In the genomic region with DNA sequence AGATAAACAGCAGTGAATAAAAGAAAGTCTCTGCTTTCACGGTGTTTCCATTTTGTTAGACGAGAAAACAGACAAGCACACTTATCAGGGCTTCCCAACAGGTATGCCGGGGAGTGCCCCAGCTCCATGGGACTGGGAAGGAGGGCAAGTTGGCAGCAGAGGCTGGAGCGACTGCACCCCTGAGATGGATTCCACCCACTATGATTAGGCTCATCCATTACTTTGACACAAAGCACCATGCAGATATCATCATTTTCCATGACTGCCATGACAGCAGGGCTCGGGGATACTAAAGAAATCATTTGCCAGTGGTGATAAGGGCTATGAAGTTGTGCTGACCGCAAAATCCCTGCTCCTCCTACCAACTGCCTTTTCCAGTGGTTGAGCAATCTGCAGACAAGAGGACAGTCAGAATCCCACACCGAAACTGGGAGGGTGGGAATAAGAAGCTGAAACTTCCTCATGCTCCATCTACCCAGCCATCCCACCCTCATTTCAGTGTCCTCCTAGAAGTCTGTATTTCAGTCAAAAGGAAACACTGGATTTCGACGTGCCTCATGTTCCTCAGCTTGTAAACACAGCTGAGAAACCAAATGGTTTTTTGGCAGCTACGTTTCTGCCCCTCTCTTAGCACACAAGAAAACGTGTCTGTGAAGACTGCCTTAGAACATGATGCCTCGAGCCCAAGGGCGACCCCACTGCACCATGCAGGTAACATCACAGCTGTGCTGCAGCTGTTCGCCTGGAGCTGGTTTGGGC, we compare ENCODE assay signal across 12 cellular contexts. TPM values are rescaled to one million over a fixed set of nuclear protein-coding genes. Genes with fewer than 3 reads are reported as not detected.
A peak's percentile ranks its signal among the peaks of the same experiment; 100 is the strongest.
DNase-seq lines count a peak whose midpoint lies in the region; ATAC-seq, FAIRE-seq and TF ChIP-seq lines count a peak whose summit lies in the region.
"Had no signal": no experiment of that assay in that cellular context is flagged by ENCODE, and none has a peak within 500 bp of the region (broad histone marks: within the 10 kb centered on the region; RNA-seq: fewer than 3 reads in every experiment).

No MANE protein-coding gene starts in this region.

- H3K9me3 ChIP-seq in mammary epithelial cell (replicated peaks; ENCODE audit: insufficient read depth, low read length) (no peaks in the 10 kb centered on the region), HepG2 (ENCODE audit: low read length) (peaks cover 4% of the 10 kb centered on the region; the same call in 1 of the 2 replicates), subcutaneous abdominal adipose tissue (ENCODE audit: control insufficient read depth in 5 of 5, low read length in 5 of 5) (no peaks in the 10 kb centered on the region)

- peak in 1 of 2 experiments; percentile 82; a peak in 2 of 4 replicates for TF ChIP-seq EP300 in HepG2 (IDR thresholded peaks at IDR 0.05; ENCODE audit: low read depth in 2 of 2, low read length in 2 of 2)
- 0 out of 2 replicates have a peak, but pooled peaks have one; percentile 34 for TF ChIP-seq EP300 in HepG2 (CRISPR knock-in tag; IDR thresholded peaks at IDR 0.05; ENCODE audit: borderline replicate concordance)

- H3F3A ChIP-seq in GM23338 (replicated peaks; ENCODE audit: low read depth): 0 out of 2 replicates have a peak, but pooled peaks cover 4% of the 10 kb centered on the region

- H3K4me3 ChIP-seq in GM23338 (no peak overlapping the region), mammary epithelial cell (replicated peaks in 1 of 3; ENCODE audit: insufficient read depth in 1 of 3, low read depth in 2 of 3, low read length in 3 of 3) (peak overlapping the region in 1 of 3 experiments; percentile 7), HepG2 (replicated peaks in 1 of 3; ENCODE audit: insufficient read depth in 1 of 3, low read depth in 2 of 3, low read length in 3 of 3) (peak overlapping the region in 2 of 3 experiments; percentile 17 to 36; a peak in 3 of 6 replicates), subcutaneous abdominal adipose tissue (ENCODE audit: low read depth in 1 of 5, low read length in 5 of 5) (no peak overlapping the region)

- DNase-seq in GM23338 (ENCODE audit: low spot score): no peak
- peak; percentile 68 for DNase-seq in mammary epithelial cell
- peak; percentile 79 for DNase-seq in HepG2 (ENCODE audit: low spot score)
- no peak for DNase-seq in LoVo (ENCODE audit: low spot score)
- DNase-seq in NCI-H524 treated with DMSO at 0.1 percent for 48 hours (lab: John Stamatoyannopoulos, UW): no peak
- no peak for DNase-seq in activated naive CD8-positive, alpha-beta T cell treated with anti-CD3 and anti-CD28 coated beads, Interleukin-2, amount 50 U/mL, for 24 hours
- DNase-seq in NCI-H2196 (lab: John Stamatoyannopoulos, UW; ENCODE audit: unreplicated experiment): no peak
- DNase-seq: activated CD4-positive, CD25-positive, alpha-beta regulatory T cell; naive thymus-derived CD4-positive, alpha-beta T cell; stimulated activated naive CD4-positive, alpha-beta T cell treated with Interleukin-2 at 50 U/mL for 16 hours had no signal

- TF ChIP-seq RAD21 in HepG2 (CRISPR knock-in tag; IDR thresholded peaks at IDR 0.05): no peak

- peak overlapping the region; percentile 7; the same call in 1 of the 2 replicates for H3K27ac ChIP-seq in GM23338 (ENCODE audit: low read depth)
- peak overlapping the region; percentile 74 for H3K27ac ChIP-seq in mammary epithelial cell (ENCODE audit: insufficient read depth, low read depth, low read length)
- peak overlapping the region; percentile 59 for H3K27ac ChIP-seq in HepG2 (ENCODE audit: extremely low read length, insufficient read depth, low read length)
- peak overlapping the region; percentile 65 for H3K27ac ChIP-seq in subcutaneous abdominal adipose tissue (ENCODE audit: low read depth, low read length)

- no peaks in the 10 kb centered on the region; the same call in 1 of the 2 replicates for H3K36me3 ChIP-seq in GM23338 (ENCODE audit: insufficient read depth)
- peaks cover 2% of the 10 kb centered on the region for H3K36me3 ChIP-seq in mammary epithelial cell (ENCODE audit: insufficient read depth, low read length)
- H3K36me3 ChIP-seq in HepG2 (replicated peaks in 1 of 2; ENCODE audit: control insufficient read depth in 1 of 2, insufficient read depth in 2 of 2, low read length in 2 of 2): peaks cover 6 to 26% of the 10 kb centered on the region in 2 experiments
- no peaks in the 10 kb centered on the region for H3K36me3 ChIP-seq in subcutaneous abdominal adipose tissue (ENCODE audit: control insufficient read depth in 5 of 5, insufficient read depth in 5 of 5, low read length in 5 of 5)

- POLR2A ChIA-PET in HepG2 (lab: Yijun Ruan, JAX): interaction anchor here (1.1 to 2.6 kb wide), 4 partner anchors 14 to 38 kb away, joined by 4 to 14 read pairs (median 8); a partner anchor contains a TSS

- TF ChIP-seq POLR2A in HepG2 (IDR thresholded peaks at IDR 0.05; ENCODE audit: insufficient read depth in 1 of 2, low read depth in 2 of 2, low read length in 2 of 2): no peak

- H4K20me1 ChIP-seq in GM23338 (replicated peaks; ENCODE audit: insufficient read depth) (peaks cover 14% of the 10 kb centered on the region), mammary epithelial cell (ENCODE audit: insufficient read depth, low read length) (no peaks in the 10 kb centered on the region), HepG2 (ENCODE audit: insufficient read depth, low read length) (peaks cover 6% of the 10 kb centered on the region)

- H2AFZ ChIP-seq in GM23338: no peak overlapping the region
- peak overlapping the region; percentile 24 for H2AFZ ChIP-seq in mammary epithelial cell (ENCODE audit: low read depth, low read length)
- H2AFZ ChIP-seq in HepG2 (ENCODE audit: low read length): no peak overlapping the region

- H3K27me3 Mint-ChIP-seq in GM23338 (ENCODE audit: insufficient read depth, low read depth, poor library complexity): peaks cover 2% of the 10 kb centered on the region
- H3K27me3 Mint-ChIP-seq in activated naive CD8-positive, alpha-beta T cell treated with anti-CD3 and anti-CD28 coated beads, Interleukin-2, amount 50 U/mL, for 24 hours: no peaks in the 10 kb centered on the region
- H3K27me3 Mint-ChIP-seq: central memory CD8-positive, alpha-beta T cell; naive thymus-derived CD4-positive, alpha-beta T cell had no signal

- BruUV-seq in mammary epithelial cell (replicated peaks; lab: Mats Ljungman, UMichigan): no TSS peak
- no TSS peak for BruUV-seq in HepG2 (replicated peaks; lab: Mats Ljungman, UMichigan)

- intact Hi-C loops in mammary epithelial cell (cut with micrococcal nuclease) (no loop called here), HepG2 (cut with micrococcal nuclease; ENCODE audit: unreplicated experiment) (no loop called here)

- dilution Hi-C loops in mammary epithelial cell (cut with HindIII; ENCODE audit: low sequenced_read_pairs): no loop called here

- peaks cover 20% of the 10 kb centered on the region for H3K4me1 Mint-ChIP-seq in GM23338
- H3K4me1 Mint-ChIP-seq in activated naive CD8-positive, alpha-beta T cell treated with anti-CD3 and anti-CD28 coated beads, Interleukin-2, amount 50 U/mL, for 24 hours: peaks cover 20% of the 10 kb centered on the region
- H3K4me1 Mint-ChIP-seq: central memory CD8-positive, alpha-beta T cell had no signal

- peak; percentile 75 for ATAC-seq in GM23338
- ATAC-seq in HepG2: peak; percentile 63
- no peak for ATAC-seq in activated naive CD8-positive, alpha-beta T cell treated with anti-CD3 and anti-CD28 coated beads, Interleukin-2, amount 50 U/mL, for 24 hours
- ATAC-seq: naive thymus-derived CD4-positive, alpha-beta T cell had no signal

- H3K9me2 ChIP-seq in GM23338 (ENCODE audit: insufficient read depth): no peaks in the 10 kb centered on the region

- no peaks in the 10 kb centered on the region for H3K27me3 ChIP-seq in GM23338 (ENCODE audit: insufficient read depth)
- H3K27me3 ChIP-seq in mammary epithelial cell (ENCODE audit: insufficient read depth, low read length): no peaks in the 10 kb centered on the region
- H3K27me3 ChIP-seq in HepG2 (ENCODE audit: control insufficient read depth in 1 of 2, insufficient read depth in 2 of 2, low read length in 2 of 2): no peaks in the 10 kb centered on the region
- H3K27me3 ChIP-seq in subcutaneous abdominal adipose tissue (ENCODE audit: control insufficient read depth in 5 of 5, insufficient read depth in 4 of 5, low read length in 5 of 5): no peaks in the 10 kb centered on the region

- no peak for TF ChIP-seq CTCF in GM23338 (conservative IDR thresholded peaks at IDR 0.05; ENCODE audit: low read depth in 2 of 2)
- TF ChIP-seq CTCF in mammary epithelial cell (conservative IDR thresholded peaks at IDR 0.05 in 1 of 2, IDR thresholded peaks at IDR 0.05 in 1 of 2; ENCODE audit: extremely low read depth in 1 of 2, insufficient read depth in 1 of 2, low read depth in 1 of 2, low read length in 2 of 2): no peak
- TF ChIP-seq CTCF in HepG2 (CRISPR knock-in tag; IDR thresholded peaks at IDR 0.05): 0 out of 2 replicates have a peak, but pooled peaks have one; percentile 18

- peaks cover 4% of the 10 kb centered on the region; the same call in 2 of the 3 replicates for H3K9me3 Mint-ChIP-seq in GM23338
- peaks cover 11% of the 10 kb centered on the region for H3K9me3 Mint-ChIP-seq in activated naive CD8-positive, alpha-beta T cell treated with anti-CD3 and anti-CD28 coated beads, Interleukin-2, amount 50 U/mL, for 24 hours

- FAIRE-seq in HepG2 (lab: Jason Lieb, UNC): peak; percentile 73

- H3K4me3 Mint-ChIP-seq in GM23338: no peak overlapping the region
- no peak overlapping the region for H3K4me3 Mint-ChIP-seq in activated naive CD8-positive, alpha-beta T cell treated with anti-CD3 and anti-CD28 coated beads, Interleukin-2, amount 50 U/mL, for 24 hours
- H3K4me3 Mint-ChIP-seq: central memory CD8-positive, alpha-beta T cell; naive thymus-derived CD4-positive, alpha-beta T cell had no signal

- CTCF ChIA-PET in mammary epithelial cell (lab: Charles Lee; ENCODE audit: low non-redundant PET): no interaction called here
- CTCF ChIA-PET in HepG2 (lab: Yijun Ruan, JAX; ENCODE audit: low intra/inter-chr PET ratio, low total read pairs): no interaction called here

- peak overlapping the region; percentile 64; the same call in 1 of the 2 replicates for H3K27ac Mint-ChIP-seq in GM23338
- H3K27ac Mint-ChIP-seq in activated naive CD8-positive, alpha-beta T cell treated with anti-CD3 and anti-CD28 coated beads, Interleukin-2, amount 50 U/mL, for 24 hours: no peak overlapping the region

- peak overlapping the region; percentile 11 for H3K9ac ChIP-seq in mammary epithelial cell (ENCODE audit: insufficient read depth, low read length)
- H3K9ac ChIP-seq in HepG2 (ENCODE audit: insufficient read depth, low read depth, low read length): peak overlapping the region; percentile 40
- H3K9ac ChIP-seq in subcutaneous abdominal adipose tissue (ENCODE audit: low read length in 5 of 5): peak overlapping the region in 2 of 5 donors; percentile 14 to 21

- H3K4me2 ChIP-seq in GM23338 (0 out of 2 replicates have a peak overlapping the region, but pooled peaks have one; percentile 19), mammary epithelial cell (ENCODE audit: insufficient read depth, low read depth, low read length) (peak overlapping the region; percentile 54), HepG2 (ENCODE audit: low read depth, low read length) (peak overlapping the region; percentile 65)

- H3K79me2 ChIP-seq in GM23338 (replicated peaks; ENCODE audit: insufficient read depth) (peaks cover 100% of the 10 kb centered on the region), mammary epithelial cell (ENCODE audit: insufficient read depth, low read length) (peaks cover 91% of the 10 kb centered on the region), HepG2 (ENCODE audit: insufficient read depth, low read length) (peaks cover 99% of the 10 kb centered on the region)

- in situ Hi-C loops in mammary epithelial cell (cut with MboI; ENCODE audit: low sequenced_read_pairs in 2 of 2): no loop called here
- in situ Hi-C loops in HepG2 (cut with HindIII; ENCODE audit: extremely low pct_ligation_motif_present, low pct_unique_long_range_greater_than_20kb): no loop called here

- 49% methylated on average over 14 of the region's 14 CpGs for WGBS in mammary epithelial cell (ENCODE audit: low coverage, missing lambda C conversion rate)
- 30% methylated on average over 13 of the region's 14 CpGs for WGBS in HepG2 (ENCODE audit: low lambda C conversion rate)

- peaks cover 21% of the 10 kb centered on the region for H3K36me3 Mint-ChIP-seq in GM23338 (ENCODE audit: low read depth)
- peaks cover 26% of the 10 kb centered on the region for H3K36me3 Mint-ChIP-seq in activated naive CD8-positive, alpha-beta T cell treated with anti-CD3 and anti-CD28 coated beads, Interleukin-2, amount 50 U/mL, for 24 hours (ENCODE audit: low read depth)

- H3K4me1 ChIP-seq in GM23338 (ENCODE audit: insufficient read depth) (peaks cover 34% of the 10 kb centered on the region), mammary epithelial cell (ENCODE audit: insufficient read depth, low read length) (peaks cover 48% of the 10 kb centered on the region), HepG2 (ENCODE audit: insufficient read depth, low read length) (peaks cover 100% of the 10 kb centered on the region), subcutaneous abdominal adipose tissue (ENCODE audit: control insufficient read depth in 5 of 5, insufficient read depth in 5 of 5, low read length in 5 of 5) (peaks cover 18 to 82% (median 77%) of the 10 kb centered on the region in 5 donors)

RNA-seq across cellular contexts. Expression of a gene that starts 15.5 kb away (rescaled TPM):
- total RNA-seq in GM23338 (2014; rRNA removed; shearing (Covaris generic)): 27.1 and 29.3 TPM in 2 replicates
- polyA plus RNA-seq in GM23338 (2016; fragmentation: Nextera tagmentation; extraction: Ambion mirVana) (12.2 and 14.5 TPM in 2 replicates), mammary epithelial cell (22.4 TPM), HepG2 (2011; rRNA removed) (39.0 and 41.1 TPM in 2 replicates)
- total RNA-seq in mammary epithelial cell (10 to 100 TPM; 26.3 to 63.5 TPM), HepG2 (2016; rRNA removed; fragmentation: Illumina TruSeq; extraction: Trizol) (22.1 and 26.6 TPM in 2 replicates)
- polyA minus RNA-seq in mammary epithelial cell: 47.2 TPM
- total RNA-seq in HepG2 (2016; cell fraction: cytosol; rRNA removed; fragmentation: Illumina TruSeq; extraction: Trizol; ENCODE audit: low read depth): 6.5 and 8.8 TPM in 2 replicates
- total RNA-seq in HepG2 (2016; cell fraction: insoluble cytoplasmic fraction; rRNA removed; fragmentation: Illumina TruSeq; extraction: Trizol): 21.4 and 26.4 TPM in 2 replicates
- 14.1 and 14.5 TPM in 2 replicates for total RNA-seq in HepG2 (2016; cell fraction: membrane; rRNA removed; fragmentation: Illumina TruSeq; extraction: Trizol)
- total RNA-seq in HepG2 (2016; cell fraction: nucleus; rRNA removed; fragmentation: Illumina TruSeq; extraction: Trizol): 53.5 and 54.7 TPM in 2 replicates
- 26.0 and 30.9 TPM in 2 replicates for polyA plus RNA-seq in HepG2 (2011; cell fraction: cytosol; rRNA removed)
- 36.5 and 47.2 TPM in 2 replicates for polyA plus RNA-seq in HepG2 (2011; cell fraction: nucleus; rRNA removed)
- 22.8 and 35.4 TPM in 2 replicates for polyA plus RNA-seq in HepG2 (2012)
- 2.4 and 2.7 TPM in 2 replicates for polyA plus RNA-seq in HepG2 (2016; cell fraction: cytosol; fragmentation: Illumina TruSeq; extraction: Trizol; ENCODE audit: low read depth)
- polyA plus RNA-seq in HepG2 (2016; cell fraction: insoluble cytoplasmic fraction; fragmentation: Illumina TruSeq; extraction: Trizol; ENCODE audit: low read depth): 31.2 and 35.1 TPM in 2 replicates
- polyA plus RNA-seq in HepG2 (2016; cell fraction: membrane; fragmentation: Illumina TruSeq; extraction: Trizol; ENCODE audit: low read depth): 5.9 and 6.4 TPM in 2 replicates
- polyA plus RNA-seq in HepG2 (2016; cell fraction: nucleus; fragmentation: Illumina TruSeq; extraction: Trizol; ENCODE audit: insufficient read depth, low read depth): 43.3 and 43.6 TPM in 2 replicates
- polyA minus RNA-seq in HepG2 (2011; rRNA and poly(A)+ RNA removed; ENCODE audit: low replicate concordance): 32.8 and 173 TPM in 2 replicates
- polyA minus RNA-seq in HepG2 (2011; cell fraction: cytosol; rRNA and poly(A)+ RNA removed): 58.1 and 61.3 TPM in 2 replicates
- polyA minus RNA-seq in HepG2 (2011; cell fraction: nucleus; rRNA and poly(A)+ RNA removed): 95.2 and 100 TPM in 2 replicates

Comparison
In these comparisons a context has a peak if more than half of its experiments do, and no peak if none do; other contexts are left out.
1. DNase-seq: peak in mammary epithelial cell (single experiment) and HepG2 (single experiment); none in GM23338 (single experiment), LoVo (single experiment), NCI-H524 treated with DMSO at 0.1 percent for 48 hours (single experiment), activated naive CD8-positive, alpha-beta T cell treated with anti-CD3 and anti-CD28 coated beads, Interleukin-2, amount 50 U/mL, for 24 hours (single experiment) and NCI-H2196 (single experiment).
2. H3K27ac ChIP-seq: peak in every context shown above with its lines; median percentile 74 in mammary epithelial cell; 65 in subcutaneous abdominal adipose tissue; 59 in HepG2; 7 in GM23338.
3. H3K4me3 ChIP-seq: peak in HepG2 (2 of 3); none in GM23338 (single experiment) and subcutaneous abdominal adipose tissue (0 of 5).
4. Peak in every context shown above with its lines, with median percentiles within 50 percentile points of each other: H3K4me2 ChIP-seq.